In the genomic region with DNA sequence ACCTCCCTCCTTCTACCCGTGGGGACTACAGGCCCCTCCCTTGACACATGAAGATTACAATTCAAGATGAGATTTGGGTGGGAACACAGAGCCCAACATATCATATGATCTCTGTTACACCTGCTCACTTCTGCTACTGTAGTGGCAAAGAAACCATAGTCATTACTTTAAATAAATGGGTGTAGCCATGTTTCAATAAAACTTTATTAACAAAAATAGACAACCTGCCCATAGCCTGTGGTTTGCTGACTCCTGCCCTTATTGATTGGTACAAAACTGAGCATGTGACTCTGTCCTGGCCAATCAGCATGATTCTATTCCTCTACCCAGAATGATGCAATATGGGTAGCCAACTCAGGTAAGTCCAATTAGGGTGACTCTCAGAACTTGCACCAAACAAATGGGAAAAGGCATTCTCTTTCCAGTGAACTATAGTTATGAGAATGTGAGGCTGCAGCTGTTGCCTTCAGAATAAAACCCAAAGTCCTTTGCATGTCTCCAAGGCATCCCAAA, we compare ENCODE assay signal across 20 cellular contexts.
"Had no signal": no experiment of that assay in that cellular context is flagged by ENCODE, and none has a peak within 500 bp of the region (broad histone marks: within the 10 kb centered on the region; RNA-seq: fewer than 3 reads in every experiment).

No MANE protein-coding gene starts in this region.

- FAIRE-seq: colon, endothelial cell of umbilical vein, frontal cortex, islet of Langerhans, keratinocyte had no signal

- H3K27ac ChIP-seq: coronary artery, dorsolateral prefrontal cortex, esophagus muscularis mucosa, foreskin keratinocyte, gastroesophageal sphincter, heart left ventricle, hepatocyte, left ventricle myocardium inferior, lower lobe of right lung had no signal

- H3K9me3 ChIP-seq: esophagus muscularis mucosa, gastroesophageal sphincter, lower lobe of right lung, mucosa of descending colon had no signal

- H3K4me3 ChIP-seq: coronary artery, dorsolateral prefrontal cortex, esophagus muscularis mucosa, gastroesophageal sphincter, heart left ventricle, hepatocyte, left ventricle myocardium inferior, lower lobe of right lung, mucosa of descending colon had no signal

- H3K4me1 ChIP-seq: foreskin keratinocyte, lower lobe of right lung had no signal

- H3K4me2 ChIP-seq: hepatocyte had no signal

- H3K27me3 ChIP-seq: esophagus muscularis mucosa, foreskin keratinocyte, gastroesophageal sphincter, hepatocyte had no signal

- H3K79me2 ChIP-seq: hepatocyte had no signal

- H3K36me3 ChIP-seq: esophagus muscularis mucosa, gastroesophageal sphincter, heart left ventricle, left ventricle myocardium inferior, lower lobe of right lung had no signal

- DNase-seq: effector CD4-positive, alpha-beta T cell; effector memory CD4-positive, alpha-beta T cell; foreskin keratinocyte; naive B cell had no signal

- H2AFZ ChIP-seq: hepatocyte had no signal

- ATAC-seq: foreskin keratinocyte, gastroesophageal sphincter, heart left ventricle, left colon, left lobe of liver, lower lobe of right lung, mucosa of descending colon had no signal
